9 cellular contexts compared by ENCODE assay signal in the genomic region with DNA sequence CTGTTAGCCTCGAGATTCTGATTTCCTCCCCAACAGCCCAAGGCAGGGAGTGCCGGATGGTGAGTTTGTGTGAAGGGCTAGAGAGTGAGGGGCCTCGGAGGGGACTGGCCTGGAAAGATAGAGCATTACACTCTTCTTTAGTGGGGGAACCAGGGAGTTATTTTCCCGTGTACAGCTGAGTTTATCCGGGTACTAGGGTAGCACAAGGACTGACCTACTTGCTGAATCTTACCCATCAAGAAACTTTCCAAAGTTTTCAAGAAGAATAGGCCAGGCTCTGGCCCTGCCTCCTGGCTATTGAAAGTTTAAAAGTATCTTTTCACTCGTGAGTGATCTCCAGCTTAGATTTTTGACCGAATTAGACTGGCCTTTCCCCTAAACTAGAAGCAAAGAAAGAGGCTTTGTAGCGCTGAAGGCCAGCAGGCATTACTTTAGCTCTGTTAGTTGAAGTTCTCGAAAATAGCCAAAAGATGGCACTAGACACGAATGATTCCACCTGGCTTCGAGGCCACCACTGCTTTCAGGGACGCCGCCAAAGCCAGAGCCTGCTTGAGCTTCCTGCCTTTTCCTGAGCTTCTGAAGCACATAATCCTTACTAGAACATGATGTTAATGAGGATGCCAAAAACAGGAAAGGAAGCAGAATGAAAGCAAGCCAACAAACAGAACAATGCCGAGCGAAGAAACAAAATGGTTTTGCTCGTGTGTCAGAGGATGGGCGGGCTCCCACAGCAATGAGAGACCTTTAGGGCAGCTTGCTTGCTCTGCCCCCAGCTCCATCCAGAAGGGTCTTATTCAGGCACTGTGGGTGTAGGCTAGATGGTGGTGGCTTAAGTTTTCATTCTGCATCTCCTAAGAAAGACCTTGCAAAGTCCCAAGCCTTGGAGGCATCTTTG. TPM values are rescaled to one million over a fixed set of nuclear protein-coding genes. Genes with fewer than 3 reads are reported as not detected.
DNase-seq lines count a peak whose midpoint lies in the region; ATAC-seq, FAIRE-seq and TF ChIP-seq lines count a peak whose summit lies in the region.
"Had no signal": no experiment of that assay in that cellular context is flagged by ENCODE, and none has a peak within 500 bp of the region (broad histone marks: within the 10 kb centered on the region; RNA-seq: fewer than 3 reads in every experiment).

No MANE protein-coding gene starts in this region.

- H3K27ac ChIP-seq in HL-60 (replicated peaks) (no peak overlapping the region), stomach (no peak overlapping the region)

- peaks cover 4% of the 10 kb centered on the region for H3K27me3 Mint-ChIP-seq in brain

- DNase-seq in Daoy (ENCODE audit: low read depth) (peak; percentile 66), HL-60 (ENCODE audit: low read depth in 1 of 2, low spot score in 1 of 2) (peak in 1 of 2 experiments; percentile 66), NCI-H526 treated with DMSO at 0.1 percent for 48 hours (lab: John Stamatoyannopoulos, UW) (peak; percentile 60), stomach (peak; percentile 39), OCI-M2 (lab: John Stamatoyannopoulos, UW; ENCODE audit: unreplicated experiment) (no peak)

- H3K4me1 ChIP-seq in stomach, result peaks cover 0 to 8% (median 0%) of the 10 kb centered on the region in 4 donors

- H3K4me3 Mint-ChIP-seq in brain, result peak overlapping the region in 1 of 5 experiments; percentile 32
- H3K4me3 Mint-ChIP-seq: activated naive CD8-positive, alpha-beta T cell had no signal

- H3K27me3 ChIP-seq in HL-60 (ENCODE audit: insufficient read depth, poor library complexity, severe bottlenecking) (no peaks in the 10 kb centered on the region), stomach (no peaks in the 10 kb centered on the region)

- no peaks in the 10 kb centered on the region for H3K36me3 ChIP-seq in stomach

- intact Hi-C loops in stomach (cut with DNase I; ENCODE audit: low total_unique reads), result no loop called here

- peak overlapping the region; percentile 36 to 90 (median 70) for H3K27ac Mint-ChIP-seq in brain
- H3K27ac Mint-ChIP-seq: activated naive CD8-positive, alpha-beta T cell had no signal

- no peak for TF ChIP-seq POLR2A in stomach (IDR thresholded peaks at IDR 0.05)

- TF ChIP-seq EP300 in stomach (IDR thresholded peaks at IDR 0.05), result no peak

- H3K9me3 Mint-ChIP-seq in brain, result peaks cover 0 to 4% (median 2%) of the 10 kb centered on the region in 5 experiments

- H3K36me3 Mint-ChIP-seq in brain, result no peaks in the 10 kb centered on the region
- H3K36me3 Mint-ChIP-seq: activated naive CD8-positive, alpha-beta T cell had no signal

- no peak overlapping the region for H3K4me3 ChIP-seq in HL-60 (replicated peaks; ENCODE audit: insufficient read depth, low read length)
- no peak overlapping the region for H3K4me3 ChIP-seq in stomach

- peak; percentile 88 for ATAC-seq in GM19467 (IDR thresholded peaks at IDR 0.05; ENCODE audit: unreplicated experiment)

- peak; percentile 47 for TF ChIP-seq CTCF in HL-60 (IDR thresholded peaks at IDR 0.05; ENCODE audit: insufficient read depth, low read length)
- TF ChIP-seq CTCF in brain (conservative IDR thresholded peaks at IDR 0.05), result peak; percentile 70 to 80
- TF ChIP-seq CTCF in stomach (IDR thresholded peaks at IDR 0.05), result peak in 3 of 7 experiments; percentile 22 to 31 (median 28)

- H3K4me1 Mint-ChIP-seq in brain, result peaks cover 13% of the 10 kb centered on the region

- WGBS in stomach, 5 donors, result 28 to 38% (median 36%) methylated on average over 15 to 17 of the region's 17 CpGs

- no peaks in the 10 kb centered on the region for H3K9me3 ChIP-seq in stomach

- peak; percentile 88 for FAIRE-seq in islet of Langerhans (lab: Jason Lieb, UNC)

RNA-seq across cellular contexts. Expression of gene TSN, which starts 55.8 kb away (rescaled TPM):
- total RNA-seq in Daoy (2014; rRNA removed; shearing (Covaris generic)), result 99.0 and 106 TPM in 2 replicates
- 67.6 TPM for polyA plus RNA-seq in brain (ENCODE audit: insufficient read depth, low read depth, low replicate concordance)
- total RNA-seq in stomach, result 10 to 100 TPM; 11.0 to 63.5 (median 41.9) TPM
- polyA plus RNA-seq in stomach, result 10 to 100 TPM; 18.1 to 20.2 (median 18.6) TPM
